In the genomic region with DNA sequence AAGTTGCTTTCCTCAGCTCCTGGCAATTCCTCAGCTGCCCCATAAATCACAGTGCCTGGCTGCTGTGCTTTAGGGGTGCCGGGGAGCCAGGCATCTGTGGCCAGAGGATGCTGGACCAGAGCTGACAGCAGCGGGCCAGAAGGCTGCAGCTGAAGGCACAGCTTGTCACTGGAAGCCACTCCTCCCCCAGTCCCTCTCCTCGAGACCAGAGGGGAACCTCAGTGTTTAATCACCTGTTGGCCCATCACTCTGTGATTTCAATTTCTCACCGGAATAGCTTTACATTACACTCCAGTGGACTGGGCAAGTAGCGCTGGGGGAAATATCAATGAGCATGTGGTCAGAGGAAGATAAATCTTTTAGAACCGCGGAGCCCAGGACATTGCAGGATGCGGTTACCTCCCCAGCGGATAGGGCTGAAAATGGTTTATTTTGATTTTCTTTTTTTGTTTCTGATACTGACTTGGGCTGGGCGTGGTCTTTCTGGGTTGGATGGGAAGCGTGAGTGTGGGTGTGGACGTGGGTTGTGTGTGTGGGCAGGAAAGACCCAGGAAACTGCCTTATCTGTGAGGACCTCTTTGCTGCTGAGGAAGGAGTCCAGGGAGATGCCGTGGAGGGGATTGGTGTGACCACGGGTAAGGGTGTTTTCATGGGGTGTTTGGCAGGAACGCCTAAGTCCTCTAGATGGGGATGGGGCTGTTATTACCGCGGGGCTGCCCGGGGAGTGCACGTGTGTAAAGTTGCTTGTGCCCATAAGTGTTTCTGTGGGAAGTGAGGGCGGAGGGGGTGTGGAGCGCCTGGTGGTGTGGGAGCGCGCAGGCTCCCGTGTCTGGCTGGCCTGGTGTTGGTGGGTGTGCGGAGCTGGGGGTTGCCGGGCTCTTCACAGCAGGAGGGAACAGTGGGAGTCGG, we compare ENCODE assay signal across 10 cellular contexts. TPM values are rescaled to one million over a fixed set of nuclear protein-coding genes. Genes with fewer than 3 reads are reported as not detected.
DNase-seq lines count a peak whose midpoint lies in the region; ATAC-seq lines count a peak whose summit lies in the region.
"Had no signal": no experiment of that assay in that cellular context is flagged by ENCODE, and none has a peak within 500 bp of the region (broad histone marks: within the 10 kb centered on the region; RNA-seq: fewer than 3 reads in every experiment).

No MANE protein-coding gene starts in this region.

- ATAC-seq in left lobe of liver (no peak), HG02610 (IDR thresholded peaks at IDR 0.05; ENCODE audit: unreplicated experiment) (no peak)
- ATAC-seq: A549 had no signal

- no peaks in the 10 kb centered on the region for H3K9me3 Mint-ChIP-seq in activated T-helper 1 cell treated with anti-CD3 and anti-CD28 coated beads, Interleukin-12 subunit alpha, Interleukin-12 subunit beta, Interleukin-2, Interleukin-4 antibody, amounts not matched to agents 30 ng/mL and 10 ng/mL and 1 ng/mL, durations not matched to agents 14 hours and 24 hours and 36 hours

- H3K27ac Mint-ChIP-seq in activated T-helper 1 cell treated with anti-CD3 and anti-CD28 coated beads, Interleukin-12 subunit alpha, Interleukin-12 subunit beta, Interleukin-2, Interleukin-4 antibody, amounts not matched to agents 30 ng/mL and 10 ng/mL and 1 ng/mL, durations not matched to agents 14 hours and 24 hours and 36 hours: no peak overlapping the region

- H3K4me1 Mint-ChIP-seq in activated T-helper 1 cell treated with anti-CD3 and anti-CD28 coated beads, Interleukin-12 subunit alpha, Interleukin-12 subunit beta, Interleukin-2, Interleukin-4 antibody, amounts not matched to agents 30 ng/mL and 10 ng/mL and 1 ng/mL, durations not matched to agents 14 hours and 24 hours and 36 hours (ENCODE audit: low read depth): no peaks in the 10 kb centered on the region

- DNase-seq in NCI-H1417 (lab: John Stamatoyannopoulos, UW): peak; percentile 21 to 65 (median 32)
- no peak for DNase-seq in NCI-H1417 treated with DMSO at 0.1 percent for 48 hours (lab: John Stamatoyannopoulos, UW)
- DNase-seq in HT1080 (ENCODE audit: low read depth): peak; percentile 31
- peak; percentile 33 for DNase-seq in activated T-helper 1 cell treated with anti-CD3 and anti-CD28 coated beads, Interleukin-12 subunit alpha, Interleukin-12 subunit beta, Interleukin-2, Interleukin-4 antibody, amounts not matched to agents 30 ng/mL and 10 ng/mL and 1 ng/mL, durations not matched to agents 14 hours and 24 hours and 36 hours (ENCODE audit: low spot score)
- DNase-seq in iris pigment epithelial cell (ENCODE audit: low read depth): peak; percentile 57
- DNase-seq in left lobe of liver (ENCODE audit: low spot score): no peak
- no peak for DNase-seq in DMS 273 (lab: John Stamatoyannopoulos, UW; ENCODE audit: unreplicated experiment)
- DNase-seq: NCI-H1436 treated with DMSO at 0.1 percent for 48 hours had no signal

- intact Hi-C loops in activated T-helper 1 cell treated with anti-CD3 and anti-CD28 coated beads, Interleukin-12 subunit alpha, Interleukin-12 subunit beta, Interleukin-2, Interleukin-4 antibody, amounts not matched to agents 30 ng/mL and 10 ng/mL and 1 ng/mL, durations not matched to agents 14 hours and 24 hours and 36 hours (cut with micrococcal nuclease): loop anchor here (1.0 kb wide), 2 partner anchors 12 to 49 kb away; no protein-coding TSS in a partner anchor

- H3K27me3 Mint-ChIP-seq in activated T-helper 1 cell treated with anti-CD3 and anti-CD28 coated beads, Interleukin-12 subunit alpha, Interleukin-12 subunit beta, Interleukin-2, Interleukin-4 antibody, amounts not matched to agents 30 ng/mL and 10 ng/mL and 1 ng/mL, durations not matched to agents 14 hours and 24 hours and 36 hours (ENCODE audit: insufficient read depth): peaks cover 33% of the 10 kb centered on the region

- H3K36me3 Mint-ChIP-seq in activated T-helper 1 cell treated with anti-CD3 and anti-CD28 coated beads, Interleukin-12 subunit alpha, Interleukin-12 subunit beta, Interleukin-2, Interleukin-4 antibody, amounts not matched to agents 30 ng/mL and 10 ng/mL and 1 ng/mL, durations not matched to agents 14 hours and 24 hours and 36 hours (ENCODE audit: low read depth): no peaks in the 10 kb centered on the region

- H3K4me3 Mint-ChIP-seq in activated T-helper 1 cell treated with anti-CD3 and anti-CD28 coated beads, Interleukin-12 subunit alpha, Interleukin-12 subunit beta, Interleukin-2, Interleukin-4 antibody, amounts not matched to agents 30 ng/mL and 10 ng/mL and 1 ng/mL, durations not matched to agents 14 hours and 24 hours and 36 hours: no peak overlapping the region

RNA-seq across cellular contexts. Expression of a gene that starts 4.0 kb away (rescaled TPM):
- total RNA-seq in HT1080 (2014; rRNA removed; shearing (Covaris generic)): 3.7 and 6.2 TPM in 2 replicates
- polyA plus RNA-seq in HT1080 (2015; cell fraction: cytosol; rRNA removed): 5.3 and 5.9 TPM in 2 replicates
- polyA plus RNA-seq in HT1080 (2015; cell fraction: nucleus; rRNA removed): 9.5 and 10.1 TPM in 2 replicates
- total RNA-seq in activated T-helper 1 cell treated with anti-CD3 and anti-CD28 coated beads, Interleukin-12 subunit alpha, Interleukin-12 subunit beta, Interleukin-2, Interleukin-4 antibody, amounts not matched to agents 30 ng/mL and 10 ng/mL and 1 ng/mL, durations not matched to agents 14 hours and 24 hours and 36 hours: 0.18 and 0.20 TPM in 2 replicates
- 0.35 TPM for total RNA-seq in left lobe of liver

Comparison
In these comparisons a context has a peak if more than half of its experiments do, and no peak if none do; other contexts are left out.
1. DNase-seq: peak in NCI-H1417 (3 of 3), HT1080 (single experiment), activated T-helper 1 cell treated with anti-CD3 and anti-CD28 coated beads, Interleukin-12 subunit alpha, Interleukin-12 subunit beta, Interleukin-2, Interleukin-4 antibody, amounts not matched to agents 30 ng/mL and 10 ng/mL and 1 ng/mL, durations not matched to agents 14 hours and 24 hours and 36 hours (single experiment) and iris pigment epithelial cell (single experiment); none in NCI-H1417 treated with DMSO at 0.1 percent for 48 hours (single experiment), left lobe of liver (single experiment) and DMS 273 (single experiment).